ENCODE assay signal across 1 cellular context in genomic region chr20:64041040-64041780, GRCh38.
TF ChIP-seq lines count a peak whose summit lies in the region.

No MANE protein-coding gene starts in this region.

TF ChIP-seq in HepG2, 621 proteins besides CTCF, POLR2A, EP300 and RAD21 (continued from another document):
- TF ChIP-seq ZNF496 (CRISPR knock-in tag; IDR thresholded peaks at IDR 0.05; ENCODE audit: insufficient replicate concordance) (no peak), ZNF567 (CRISPR knock-in tag; IDR thresholded peaks at IDR 0.05; ENCODE audit: borderline replicate concordance) (no peak), MLX (CRISPR knock-in tag; IDR thresholded peaks at IDR 0.05) (0 out of 2 replicates have a peak, but pooled peaks have one; percentile 14), ZNF235 (CRISPR knock-in tag; IDR thresholded peaks at IDR 0.05; ENCODE audit: borderline replicate concordance) (no peak), ZNF180 (CRISPR knock-in tag; IDR thresholded peaks at IDR 0.05; ENCODE audit: borderline replicate concordance, low read depth) (no peak), ZBTB43 (CRISPR knock-in tag; conservative IDR thresholded peaks at IDR 0.05) (no peak), THAP8 (CRISPR knock-in tag; IDR thresholded peaks at IDR 0.05; ENCODE audit: borderline replicate concordance) (peak; percentile 62; the same call in 1 of the 2 replicates), CENPX (CRISPR knock-in tag; IDR thresholded peaks at IDR 0.05) (no peak), MAFF (IDR thresholded peaks at IDR 0.05; ENCODE audit: low read depth, low read length) (no peak), HBP1 (CRISPR knock-in tag; IDR thresholded peaks at IDR 0.05; ENCODE audit: low read depth) (no peak), FOXP4 (CRISPR knock-in tag; IDR thresholded peaks at IDR 0.05) (no peak; the same call in 1 of the 2 replicates), SRSF4 (IDR thresholded peaks at IDR 0.05; ENCODE audit: low read depth, low read length, poor library complexity, severe bottlenecking) (no peak), CSRNP2 (CRISPR knock-in tag; conservative IDR thresholded peaks at IDR 0.05; ENCODE audit: low read depth) (no peak), GRHL1 (CRISPR knock-in tag; conservative IDR thresholded peaks at IDR 0.05) (no peak), NKX3-1 (CRISPR knock-in tag; IDR thresholded peaks at IDR 0.05) (0 out of 2 replicates have a peak, but pooled peaks have one; percentile 13), NFKBIZ (CRISPR knock-in tag; IDR thresholded peaks at IDR 0.05) (peak; percentile 80; the same call in 1 of the 2 replicates), ZNF484 (CRISPR knock-in tag; IDR thresholded peaks at IDR 0.05; ENCODE audit: borderline replicate concordance, low read depth) (no peak), ZNF619 (CRISPR knock-in tag; IDR thresholded peaks at IDR 0.05) (no peak; the same call in none of the 2 replicates), HCFC1 (IDR thresholded peaks at IDR 0.05; ENCODE audit: low read depth, low read length) (no peak), ZNF770 (CRISPR knock-in tag; IDR thresholded peaks at IDR 0.05) (no peak), POLR2AphosphoS5 (IDR thresholded peaks at IDR 0.05; ENCODE audit: low read depth, low read length) (no peak; the same call in 1 of the 2 replicates), ZNF746 (CRISPR knock-in tag; IDR thresholded peaks at IDR 0.05) (no peak), ZNF230 (CRISPR knock-in tag; IDR thresholded peaks at IDR 0.05) (0 out of 2 replicates have a peak, but pooled peaks have one; percentile 70), E2F1 (CRISPR knock-in tag; IDR thresholded peaks at IDR 0.05) (no peak), TOPORS (CRISPR knock-in tag; IDR thresholded peaks at IDR 0.05) (no peak; the same call in 1 of the 2 replicates), SKIL (CRISPR knock-in tag; IDR thresholded peaks at IDR 0.05; ENCODE audit: borderline replicate concordance) (no peak), IRF1 (CRISPR knock-in tag; IDR thresholded peaks at IDR 0.05; ENCODE audit: low read depth) (no peak), CSRNP1 (CRISPR knock-in tag; IDR thresholded peaks at IDR 0.05) (peak; percentile 82; the same call in 1 of the 2 replicates), ZNF556 (CRISPR knock-in tag; IDR thresholded peaks at IDR 0.05; ENCODE audit: borderline replicate concordance) (peak; percentile 71), ZNF501 (CRISPR knock-in tag; IDR thresholded peaks at IDR 0.05) (0 out of 2 replicates have a peak, but pooled peaks have one; percentile 74), ZNF276 (CRISPR knock-in tag; IDR thresholded peaks at IDR 0.05; ENCODE audit: low read depth) (0 out of 2 replicates have a peak, but pooled peaks have one; percentile 27), TCF7L2 (IDR thresholded peaks at IDR 0.05; ENCODE audit: low read depth, low read length) (no peak), ARNT (IDR thresholded peaks at IDR 0.05) (no peak), ZNF773 (CRISPR knock-in tag; IDR thresholded peaks at IDR 0.05; ENCODE audit: borderline replicate concordance) (no peak), ZC3H13 (CRISPR knock-in tag; IDR thresholded peaks at IDR 0.05) (no peak; the same call in 1 of the 2 replicates)
